7 cellular contexts compared by ENCODE assay signal in the genomic region with DNA sequence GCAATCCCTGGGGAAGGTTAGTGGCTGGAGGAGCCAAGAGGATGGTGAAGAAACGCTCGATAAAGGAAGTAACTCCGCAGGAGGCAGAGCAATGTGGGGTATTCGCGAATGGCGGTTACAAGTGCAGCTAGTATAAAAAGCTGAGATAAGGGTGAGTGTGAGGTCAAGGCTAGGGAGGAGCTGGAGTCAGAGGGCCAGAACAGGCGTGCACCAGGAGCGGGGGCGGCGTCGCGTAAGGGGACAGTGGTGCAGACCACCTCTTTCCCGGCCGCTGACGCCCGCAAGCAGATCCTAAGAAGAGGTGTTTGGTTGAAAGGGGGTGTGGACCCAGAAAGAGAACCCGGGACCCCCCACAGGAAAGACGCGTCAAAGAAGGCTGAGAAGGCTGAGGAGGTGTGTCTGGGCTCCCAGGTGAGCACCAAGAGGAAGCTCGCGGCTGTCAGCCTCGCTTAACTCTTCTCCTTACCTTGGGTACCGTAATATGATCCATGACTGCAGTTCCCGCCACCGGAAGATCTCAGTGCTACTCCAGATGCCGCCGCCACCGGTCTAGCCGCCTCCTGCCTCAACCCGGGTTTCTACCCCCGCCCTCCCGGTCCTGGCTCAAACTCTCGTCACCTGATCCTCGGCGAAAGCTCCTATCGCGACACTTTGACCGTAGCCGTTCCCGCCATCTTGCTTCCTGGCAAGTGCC. TPM values are rescaled to one million over a fixed set of nuclear protein-coding genes. Genes with fewer than 3 reads are reported as not detected.
A peak's percentile ranks its signal among the peaks of the same experiment; 100 is the strongest.
DNase-seq lines count a peak whose midpoint lies in the region; ATAC-seq and TF ChIP-seq lines count a peak whose summit lies in the region.

MTMR8 (minus strand) TSS at position 579 of the 694 bp plus-strand sequence; CDS start at position 490, 89 bp downstream.

- H3K9ac ChIP-seq in muscle layer of colon (ENCODE audit: low read length): no peak within 1 kb of the TSS

- H3K27me3 ChIP-seq in muscle layer of colon (ENCODE audit: control insufficient read depth in 1 of 2, insufficient read depth in 2 of 2, low read length in 2 of 2): no peaks in the 10 kb centered on the region

- H3K36me3 ChIP-seq in muscle layer of colon (ENCODE audit: insufficient read depth, low read length): no peaks in the 10 kb centered on the region

- H3K4me1 ChIP-seq in muscle layer of colon (ENCODE audit: insufficient read depth, low read length): no peaks in the 10 kb centered on the region

- TF ChIP-seq CTCF in epithelial cell of proximal tubule (conservative IDR thresholded peaks at IDR 0.05; ENCODE audit: low read depth, low read length): no peak

- H3K4me3 ChIP-seq in epithelial cell of proximal tubule (ENCODE audit: low read depth, low read length) (peak within 1 kb of the TSS; percentile 78), muscle layer of colon (ENCODE audit: low read depth in 1 of 2, low read length in 2 of 2) (peak within 1 kb of the TSS; percentile 31 to 63)

- H3K9me3 ChIP-seq in muscle layer of colon (ENCODE audit: low read length): no peaks in the 10 kb centered on the region

- no peak within 1 kb of the TSS for H3K27ac ChIP-seq in muscle layer of colon (ENCODE audit: low read depth, low read length)

- ATAC-seq in GM19025 (IDR thresholded peaks at IDR 0.05; ENCODE audit: low read depth, unreplicated experiment) (peak; percentile 97), HG03135 (IDR thresholded peaks at IDR 0.05; ENCODE audit: unreplicated experiment) (peak; percentile 92)

- DNase-seq in NCI-H526 (lab: John Stamatoyannopoulos, UW) (peak; percentile 71 to 83), epithelial cell of proximal tubule (ENCODE audit: low read depth) (no peak)
- peak; percentile 36 for DNase-seq in activated CD8-positive, alpha-beta memory T cell treated with anti-CD3 and anti-CD28 coated beads, Interleukin-2, amount 50 U/mL, for 1 hour (ENCODE audit: extremely low read depth)
- DNase-seq in stimulated activated CD8-positive, alpha-beta memory T cell treated with anti-CD3 and anti-CD28 coated beads, Interleukin-4, amount 100 ng/mL, for 48 hours: peak; percentile 83

RNA-seq across cellular contexts. Expression of gene MTMR8, which starts in this region (rescaled TPM):
- total RNA-seq in epithelial cell of proximal tubule: 0.12 and 2.4 TPM in 2 replicates
